ENCODE assay signal across 10 cellular contexts in genomic region chr4:128387600-128388351, GRCh38.
A peak's percentile ranks its signal among the peaks of the same experiment; 100 is the strongest.
DNase-seq lines count a peak whose midpoint lies in the region; ATAC-seq, FAIRE-seq and TF ChIP-seq lines count a peak whose summit lies in the region.
"Had no signal": no experiment of that assay in that cellular context is flagged by ENCODE, and none has a peak within 500 bp of the region (broad histone marks: within the 10 kb centered on the region; RNA-seq: fewer than 3 reads in every experiment).

No MANE protein-coding gene starts in this region.

- dilution Hi-C loops in keratinocyte (cut with MboI; ENCODE audit: extremely low pct_ligation_motif_present, low sequenced_read_pairs): no loop called here

- no peak; the same call in 1 of the 2 replicates for ATAC-seq in HCT116
- ATAC-seq: activated CD8-positive, alpha-beta T cell treated with anti-CD3 and anti-CD28 coated beads for 36 hours had no signal

- H3K36me3 ChIP-seq in HCT116 (ENCODE audit: control insufficient read depth in 1 of 2, insufficient read depth in 2 of 2, low read length in 2 of 2) (no peaks in the 10 kb centered on the region), adipocyte (ENCODE audit: control insufficient read depth, insufficient read depth, low read length, severe bottlenecking) (no peaks in the 10 kb centered on the region), keratinocyte (ENCODE audit: control insufficient read depth in 2 of 2, extremely low read depth in 1 of 2, insufficient read depth in 2 of 2, low read length in 2 of 2) (no peaks in the 10 kb centered on the region), stomach smooth muscle (ENCODE audit: control insufficient read depth in 2 of 2, insufficient read depth in 2 of 2, low read length in 2 of 2) (no peaks in the 10 kb centered on the region)

- H3K9me1 ChIP-seq in keratinocyte (ENCODE audit: control insufficient read depth, extremely low read depth, insufficient read depth, low read length): no peaks in the 10 kb centered on the region

- CTCF ChIA-PET in HCT116 (lab: Charles Lee): interaction anchor here (0.7 kb wide), 1 partner anchor 8 kb away, joined by 3 read pairs; no protein-coding TSS in a partner anchor
- CTCF ChIA-PET in GM10248 (lab: Yijun Ruan, JAX): no interaction called here

- H3K27ac ChIP-seq in HCT116 (ENCODE audit: low read depth, low read length): no peak overlapping the region
- H3K27ac ChIP-seq in keratinocyte (ENCODE audit: control insufficient read depth, insufficient read depth, low read length): peak overlapping the region; percentile 63
- peak overlapping the region; percentile 63 for H3K27ac ChIP-seq in stomach smooth muscle (ENCODE audit: low read length)

- intact Hi-C loops in HCT116 (cut with micrococcal nuclease): loop anchor here (10.0 kb wide), 1 partner anchor 177 kb away; no protein-coding TSS in a partner anchor

- RAD21 ChIA-PET in HCT116 (lab: Charles Lee; ENCODE audit: low non-redundant PET in 1 of 2, low total read pairs in 2 of 2, uncharacterized antibody in 2 of 2, unreplicated experiment in 2 of 2): interaction anchor here in 1 of 2 experiments (1.1 kb wide), 1 partner anchor 40 kb away, joined by 3 read pairs; no protein-coding TSS in a partner anchor

- DNase-seq in HCT116 (ENCODE audit: low read depth, low spot score): no peak
- no peak for DNase-seq in adipocyte (ENCODE audit: low read depth)
- DNase-seq in keratinocyte (ENCODE audit: low read depth, low spot score): peak; percentile 79
- DNase-seq in KBM-7: no peak
- no peak for DNase-seq in epidermal melanocyte (ENCODE audit: insufficient read length, low spot score)
- DNase-seq in H54 (ENCODE audit: insufficient read length, low spot score): no peak
- DNase-seq in GM10248 (ENCODE audit: extremely low spot score): no peak
- DNase-seq: activated CD8-positive, alpha-beta T cell treated with anti-CD3 and anti-CD28 coated beads for 36 hours; stimulated activated CD4-positive, alpha-beta T cell treated with anti-CD3 and anti-CD28 coated beads, Interleukin-15, amount 100 ng/mL, for 24 hours had no signal

- H2AFZ ChIP-seq in HCT116 (ENCODE audit: low read depth, low read length, poor library complexity, severe bottlenecking) (no peak overlapping the region), keratinocyte (ENCODE audit: control insufficient read depth, low read length) (peak overlapping the region; percentile 15)

- H3K4me2 ChIP-seq in HCT116 (ENCODE audit: low read length) (peak overlapping the region; percentile 64), keratinocyte (ENCODE audit: control insufficient read depth, extremely low read depth, insufficient read depth, low read depth, low read length) (peak overlapping the region; percentile 56)

- in situ Hi-C loops in KBM-7 (cut with MboI; ENCODE audit: low pct_unique_long_range_greater_than_20kb, low sequenced_read_pairs): no loop called here

- no peaks in the 10 kb centered on the region for H3K9me3 ChIP-seq in HCT116 (ENCODE audit: control insufficient read depth in 1 of 2, insufficient read depth in 1 of 2, low read depth in 1 of 2, low read length in 2 of 2)
- H3K9me3 ChIP-seq in adipocyte (ENCODE audit: control insufficient read depth, low read length): no peaks in the 10 kb centered on the region
- H3K9me3 ChIP-seq in keratinocyte (ENCODE audit: control insufficient read depth, low read depth, low read length): no peaks in the 10 kb centered on the region
- H3K9me3 ChIP-seq in stomach smooth muscle (ENCODE audit: control insufficient read depth in 2 of 2, low read length in 2 of 2): no peaks in the 10 kb centered on the region

- no peak for TF ChIP-seq CTCF in HCT116 (IDR thresholded peaks at IDR 0.05 in 2 of 3, conservative IDR thresholded peaks at IDR 0.05 in 1 of 3; ENCODE audit: borderline replicate concordance in 1 of 3, insufficient read depth in 1 of 3, low read depth in 2 of 3, low read length in 2 of 3)
- TF ChIP-seq CTCF in keratinocyte (optimal IDR thresholded peaks at IDR 0.05 in 1 of 3, IDR thresholded peaks at IDR 0.05 in 1 of 3, conservative IDR thresholded peaks at IDR 0.05 in 1 of 3; ENCODE audit: extremely low read depth in 1 of 3, insufficient read depth in 2 of 3, low read length in 3 of 3): no peak
- no peak for TF ChIP-seq CTCF in GM10248 (IDR thresholded peaks at IDR 0.05; ENCODE audit: control extremely low read depth, extremely low read depth, low read depth, missing control alignments)

- no peak for TF ChIP-seq POLR2A in HCT116 (IDR thresholded peaks at IDR 0.05; ENCODE audit: borderline replicate concordance, extremely low read depth, insufficient read depth, insufficient read length)
- no peak for TF ChIP-seq POLR2A in H54 (IDR thresholded peaks at IDR 0.05; ENCODE audit: low read depth, low read length)

- FAIRE-seq in keratinocyte (lab: Jason Lieb, UNC): peak; percentile 85
- FAIRE-seq in H54 (lab: Jason Lieb, UNC): no peak

- POLR2A ChIA-PET in HCT116 (lab: Charles Lee) (interaction anchor here (0.6 kb wide), 1 partner anchor 100 kb away, joined by 3 read pairs; the partner anchor contains the start of gene PGRMC2), GM10248 (lab: Yijun Ruan, JAX) (no interaction called here)

- H3K4me1 ChIP-seq in HCT116 (ENCODE audit: control insufficient read depth in 1 of 2, insufficient read depth in 2 of 2, low read length in 2 of 2) (peaks cover 21 to 33% of the 10 kb centered on the region in 2 experiments), adipocyte (ENCODE audit: control insufficient read depth, insufficient read depth, low read length) (peaks cover 55% of the 10 kb centered on the region), keratinocyte (ENCODE audit: control insufficient read depth, extremely low read depth, insufficient read depth, low read length) (peaks cover 34% of the 10 kb centered on the region), stomach smooth muscle (ENCODE audit: control insufficient read depth, insufficient read depth, low read length) (peaks cover 39% of the 10 kb centered on the region)

- TF ChIP-seq RAD21 in HCT116 (IDR thresholded peaks at IDR 0.05; ENCODE audit: low read depth): no peak

- no peaks in the 10 kb centered on the region for H3K9me2 ChIP-seq in HCT116 (ENCODE audit: insufficient read depth)

- H3K4me3 ChIP-seq in HCT116 (replicated peaks in 1 of 2; ENCODE audit: low read depth in 1 of 2, low read length in 2 of 2) (0 out of 4 replicates have a peak overlapping the region, but pooled peaks of 1 of the 2 experiments have one; percentile 8), adipocyte (ENCODE audit: low read length) (no peak overlapping the region), keratinocyte (ENCODE audit: control insufficient read depth in 2 of 3, extremely low read depth in 1 of 3, insufficient read depth in 2 of 3, low read depth in 1 of 3, low read length in 3 of 3) (no peak overlapping the region), stomach smooth muscle (ENCODE audit: low read length in 2 of 2) (no peak overlapping the region)

- H3K27me3 ChIP-seq in HCT116 (ENCODE audit: insufficient read depth, low read length) (peaks cover 60% of the 10 kb centered on the region; the same call in 1 of the 2 replicates), adipocyte (replicated peaks; ENCODE audit: control insufficient read depth, insufficient read depth, low read length) (no peaks in the 10 kb centered on the region), keratinocyte (ENCODE audit: control insufficient read depth, extremely low read depth, insufficient read depth, low read length) (no peaks in the 10 kb centered on the region), stomach smooth muscle (ENCODE audit: control insufficient read depth in 1 of 2, insufficient read depth in 2 of 2, low read length in 2 of 2) (no peaks in the 10 kb centered on the region)

- H3K9ac ChIP-seq in HCT116 (ENCODE audit: low read length): no peak overlapping the region
- peak overlapping the region; percentile 78 for H3K9ac ChIP-seq in adipocyte (ENCODE audit: low read length)
- peak overlapping the region; percentile 55 for H3K9ac ChIP-seq in keratinocyte (ENCODE audit: control insufficient read depth, extremely low read depth, insufficient read depth, low read length)
- H3K9ac ChIP-seq in stomach smooth muscle (ENCODE audit: low read length in 2 of 2): peak overlapping the region in 1 of 2 donors; percentile 1

- BruUV-seq in HCT116 (replicated peaks; lab: Mats Ljungman, UMichigan): no TSS peak

- H3K79me2 ChIP-seq in HCT116 (ENCODE audit: insufficient read depth, low read length) (no peaks in the 10 kb centered on the region), keratinocyte (ENCODE audit: control insufficient read depth, insufficient read depth, low read length) (no peaks in the 10 kb centered on the region)

- H4K20me1 ChIP-seq in HCT116 (ENCODE audit: insufficient read depth): no peaks in the 10 kb centered on the region
- H4K20me1 ChIP-seq in keratinocyte (ENCODE audit: control insufficient read depth, extremely low read depth, insufficient read depth, low read length): no peaks in the 10 kb centered on the region

TF ChIP-seq in HCT116, 20 proteins besides CTCF, POLR2A, EP300 and RAD21:
- TF ChIP-seq JUND (IDR thresholded peaks at IDR 0.05): peak; percentile 37; the same call in 1 of the 2 replicates
- TF ChIP-seq SRF (IDR thresholded peaks at IDR 0.05; ENCODE audit: low read depth): no peak
- TF ChIP-seq FOSL1 (IDR thresholded peaks at IDR 0.05; ENCODE audit: low read depth): peak; percentile 28; the same call in 1 of the 2 replicates
- TF ChIP-seq CBX3 (IDR thresholded peaks at IDR 0.05; ENCODE audit: low read depth): no peak
- no peak for TF ChIP-seq TCF7L2 (IDR thresholded peaks at IDR 0.05; ENCODE audit: borderline replicate concordance, extremely low read depth, insufficient read depth, insufficient read length)
